In genomic region chr10:76649723-76650127, GRCh38 we compare ENCODE assay signal across 15 cellular contexts.
DNase-seq lines count a peak whose midpoint lies in the region; ATAC-seq and TF ChIP-seq lines count a peak whose summit lies in the region.
"Had no signal": no experiment of that assay in that cellular context is flagged by ENCODE, and none has a peak within 500 bp of the region (broad histone marks: within the 10 kb centered on the region; RNA-seq: fewer than 3 reads in every experiment).

No MANE protein-coding gene starts in this region.

- no peaks in the 10 kb centered on the region for H3K27me3 Mint-ChIP-seq in T-cell
- H3K27me3 Mint-ChIP-seq: activated CD4-positive, alpha-beta memory T cell treated with anti-CD3 and anti-CD28 coated beads for 36 hours; activated naive CD8-positive, alpha-beta T cell treated with anti-CD3 and anti-CD28 coated beads, Interleukin-2, amount 50 U/mL, for 24 hours had no signal

- H3K79me2 ChIP-seq in GM23248 (ENCODE audit: insufficient read depth): no peaks in the 10 kb centered on the region

- H3K27ac ChIP-seq in GM23248: no peak overlapping the region
- H3K27ac ChIP-seq in suprapubic skin: peak overlapping the region; percentile 47

- CTCF ChIA-PET in T-cell (lab: Charles Lee): no interaction called here

- DNase-seq in GM23248 (peak; percentile 86), adipocyte (ENCODE audit: low read depth) (peak; percentile 85), glomerular visceral epithelial cell (ENCODE audit: extremely low spot score) (peak; percentile 41), suprapubic skin (ENCODE audit: low spot score in 2 of 2) (no peak), NCI-H2107 treated with DMSO at 0.1 percent for 48 hours (lab: John Stamatoyannopoulos, UW; ENCODE audit: unreplicated experiment) (no peak), germinal center (ENCODE audit: low spot score) (no peak), NCI-H2029 (lab: John Stamatoyannopoulos, UW) (no peak), T-cell (no peak)
- DNase-seq: activated CD4-positive, alpha-beta memory T cell treated with anti-CD3 and anti-CD28 coated beads for 36 hours; activated naive CD8-positive, alpha-beta T cell treated with anti-CD3 and anti-CD28 coated beads, Interleukin-2, amount 50 U/mL, for 24 hours; GOT3; NCI-H524; stimulated activated CD4-positive, alpha-beta T cell treated with anti-CD3 and anti-CD28 coated beads, Interleukin-12 subunit alpha, Interleukin-12 subunit beta, amount 100 ng/mL, for 4 hours; SW 1271 had no signal

- H3K27me3 ChIP-seq in GM23248 (replicated peaks; ENCODE audit: insufficient read depth) (peaks cover 12% of the 10 kb centered on the region; the same call in 1 of the 2 replicates), adipocyte (replicated peaks; ENCODE audit: control insufficient read depth, insufficient read depth, low read length) (no peaks in the 10 kb centered on the region), suprapubic skin (no peaks in the 10 kb centered on the region)

- no peak for ATAC-seq in T-cell (replicated peaks in 1 of 4)
- ATAC-seq: activated naive CD8-positive, alpha-beta T cell treated with anti-CD3 and anti-CD28 coated beads, Interleukin-2, amount 50 U/mL, for 24 hours; esophagus mucosa had no signal

- H3K9me3 ChIP-seq in GM23248 (ENCODE audit: low read depth): no peaks in the 10 kb centered on the region
- H3K9me3 ChIP-seq in adipocyte (ENCODE audit: control insufficient read depth, low read length): no peaks in the 10 kb centered on the region
- no peaks in the 10 kb centered on the region for H3K9me3 ChIP-seq in suprapubic skin

- H4K20me1 ChIP-seq in GM23248 (ENCODE audit: insufficient read depth): no peaks in the 10 kb centered on the region

- POLR2A ChIA-PET in T-cell (lab: Charles Lee): no interaction called here

- H3K9me2 ChIP-seq in GM23248 (ENCODE audit: insufficient read depth): no peaks in the 10 kb centered on the region

- H2AFZ ChIP-seq in GM23248: no peak overlapping the region

- H3K4me2 ChIP-seq in GM23248 (ENCODE audit: unreplicated experiment): no peak overlapping the region

- no peaks in the 10 kb centered on the region for H3K36me3 Mint-ChIP-seq in T-cell
- H3K36me3 Mint-ChIP-seq: activated CD4-positive, alpha-beta memory T cell treated with anti-CD3 and anti-CD28 coated beads for 36 hours had no signal

- no peaks in the 10 kb centered on the region for H3K4me1 Mint-ChIP-seq in T-cell
- H3K4me1 Mint-ChIP-seq: activated naive CD8-positive, alpha-beta T cell treated with anti-CD3 and anti-CD28 coated beads, Interleukin-2, amount 50 U/mL, for 24 hours had no signal

- TF ChIP-seq CTCF in suprapubic skin (IDR thresholded peaks at IDR 0.05): no peak

- TF ChIP-seq EP300 in suprapubic skin (IDR thresholded peaks at IDR 0.05): no peak

- H3K9ac ChIP-seq in GM23248 (no peak overlapping the region), adipocyte (ENCODE audit: low read length) (no peak overlapping the region)

- H3K27ac Mint-ChIP-seq in T-cell: no peak overlapping the region
- H3K27ac Mint-ChIP-seq: activated CD4-positive, alpha-beta memory T cell treated with anti-CD3 and anti-CD28 coated beads for 36 hours; activated naive CD8-positive, alpha-beta T cell treated with anti-CD3 and anti-CD28 coated beads, Interleukin-2, amount 50 U/mL, for 24 hours had no signal

- H3F3A ChIP-seq in GM23248 (ENCODE audit: insufficient read depth): no peaks in the 10 kb centered on the region

- TF ChIP-seq POLR2A in suprapubic skin (IDR thresholded peaks at IDR 0.05): no peak

- 6 to 9% methylated on average over 3 of the region's 3 CpGs for WGBS in GM23248 (ENCODE audit: low coverage in 1 of 2, low lambda C conversion rate in 2 of 2, missing lambda C conversion rate in 2 of 2), 2 experiments
- WGBS in suprapubic skin: 46% methylated on average over 3 of the region's 3 CpGs

- H3K4me1 ChIP-seq in GM23248 (ENCODE audit: insufficient read depth) (peaks cover 7% of the 10 kb centered on the region), adipocyte (ENCODE audit: control insufficient read depth, insufficient read depth, low read length) (peaks cover 9% of the 10 kb centered on the region), suprapubic skin (no peaks in the 10 kb centered on the region)

- H3K9me3 Mint-ChIP-seq in T-cell: peaks cover 2 to 12% (median 9%) of the 10 kb centered on the region in 3 donors
- H3K9me3 Mint-ChIP-seq: activated CD4-positive, alpha-beta memory T cell treated with anti-CD3 and anti-CD28 coated beads for 36 hours; activated naive CD8-positive, alpha-beta T cell treated with anti-CD3 and anti-CD28 coated beads, Interleukin-2, amount 50 U/mL, for 24 hours had no signal

- H3K36me3 ChIP-seq in GM23248 (ENCODE audit: low read depth) (no peaks in the 10 kb centered on the region), adipocyte (ENCODE audit: control insufficient read depth, insufficient read depth, low read length, severe bottlenecking) (no peaks in the 10 kb centered on the region), suprapubic skin (no peaks in the 10 kb centered on the region)

- no peak overlapping the region for H3K4me3 ChIP-seq in GM23248
- H3K4me3 ChIP-seq in adipocyte (ENCODE audit: low read length): no peak overlapping the region
- H3K4me3 ChIP-seq in suprapubic skin: no peak overlapping the region

- in situ Hi-C loops in GM23248 (cut with MboI): no loop called here

- no peak overlapping the region for H3K4me3 Mint-ChIP-seq in T-cell
- H3K4me3 Mint-ChIP-seq: activated CD4-positive, alpha-beta memory T cell treated with anti-CD3 and anti-CD28 coated beads for 36 hours; activated naive CD8-positive, alpha-beta T cell treated with anti-CD3 and anti-CD28 coated beads, Interleukin-2, amount 50 U/mL, for 24 hours had no signal

Comparison
In these comparisons a context has a peak if more than half of its experiments do, and no peak if none do; other contexts are left out.
1. DNase-seq: peak in GM23248 (single experiment), adipocyte (single experiment) and glomerular visceral epithelial cell (single experiment); none in suprapubic skin (0 of 2), NCI-H2107 treated with DMSO at 0.1 percent for 48 hours (single experiment), germinal center (single experiment), NCI-H2029 (single experiment) and T-cell (0 of 34).